Comparison of ENCODE assay signal across 9 cellular contexts in genomic region chr1:115977481-115978258, GRCh38. TPM values are rescaled to one million over a fixed set of nuclear protein-coding genes. Genes with fewer than 3 reads are reported as not detected.
DNase-seq lines count a peak whose midpoint lies in the region; ATAC-seq, FAIRE-seq and TF ChIP-seq lines count a peak whose summit lies in the region.
"Had no signal": no experiment of that assay in that cellular context is flagged by ENCODE, and none has a peak within 500 bp of the region (broad histone marks: within the 10 kb centered on the region; RNA-seq: fewer than 3 reads in every experiment).

No MANE protein-coding gene starts in this region.

- intact Hi-C loops in ascending aorta (cut with DNase I) (loop anchor here (5.0 to 10.0 kb wide), 2 partner anchors 843 to 1145 kb away; partner anchors contain the start of gene TRIM45), kidney (cut with DNase I) (no loop called here)

- POLR2A ChIA-PET in AG04449 (lab: Yijun Ruan, JAX): no interaction called here

- TF ChIP-seq CTCF in AG04449 (IDR thresholded peaks at IDR 0.05; ENCODE audit: insufficient read depth, low read length, missing control alignments): no peak
- no peak for TF ChIP-seq CTCF in ascending aorta (IDR thresholded peaks at IDR 0.05)
- no peak for TF ChIP-seq CTCF in kidney (IDR thresholded peaks at IDR 0.05; ENCODE audit: borderline replicate concordance, extremely low read depth, insufficient read depth)
- TF ChIP-seq CTCF in thoracic aorta (IDR thresholded peaks at IDR 0.05): no peak

- FAIRE-seq in kidney (lab: Jason Lieb, UNC): no peak
- FAIRE-seq: GM18507 had no signal

- H3K36me3 ChIP-seq in ascending aorta (no peaks in the 10 kb centered on the region), kidney (ENCODE audit: control insufficient read depth in 1 of 2, insufficient read depth in 2 of 2, low read length in 2 of 2) (no peaks in the 10 kb centered on the region), thoracic aorta (no peaks in the 10 kb centered on the region)

- CTCF ChIA-PET in AG04449 (lab: Yijun Ruan, JAX): interaction anchor here (1.0 to 1.2 kb wide), 2 partner anchors 14 to 169 kb away, joined by 3 to 4 read pairs; no protein-coding TSS in a partner anchor

- H3K4me1 ChIP-seq in ascending aorta (no peaks in the 10 kb centered on the region), kidney (ENCODE audit: control insufficient read depth in 1 of 2, insufficient read depth in 1 of 2, low read depth in 1 of 2, low read length in 2 of 2) (peaks cover 0 to 3% of the 10 kb centered on the region in 2 donors), thoracic aorta (ENCODE audit: control insufficient read depth in 1 of 2, low read depth in 2 of 2) (peaks cover 9 to 18% of the 10 kb centered on the region in 2 donors)

- H3K27me3 ChIP-seq in ascending aorta (no peaks in the 10 kb centered on the region), thoracic aorta (replicated peaks; ENCODE audit: insufficient read depth) (no peaks in the 10 kb centered on the region)

- DNase-seq in AG04449 (ENCODE audit: low read depth, low spot score): peak; percentile 5
- DNase-seq in HS-5 (ENCODE audit: low read depth): peak; percentile 80
- no peak for DNase-seq in ascending aorta (ENCODE audit: low spot score in 2 of 2)
- no peak for DNase-seq in kidney
- no peak for DNase-seq in thoracic aorta (ENCODE audit: low spot score)
- DNase-seq in stimulated activated CD4-positive, alpha-beta T cell treated with anti-CD3 and anti-CD28 coated beads, Interleukin-4, amount 100 ng/mL, for 1 hour: no peak
- DNase-seq in activated gamma-delta T cell (lab: John Stamatoyannopoulos, UW): no peak
- no peak for DNase-seq in NCI-H446 (lab: John Stamatoyannopoulos, UW)

- peak overlapping the region; percentile 74 to 79 for H3K27ac ChIP-seq in ascending aorta
- H3K27ac ChIP-seq in kidney (ENCODE audit: low read depth in 2 of 2, low read length in 2 of 2): peak overlapping the region; percentile 71 to 80
- H3K27ac ChIP-seq in thoracic aorta: peak overlapping the region; percentile 68 to 75

- no peak overlapping the region for H3K4me3 ChIP-seq in AG04449 (ENCODE audit: low read depth, low read length)
- H3K4me3 ChIP-seq in ascending aorta: peak overlapping the region; percentile 83 to 94
- H3K4me3 ChIP-seq in kidney (ENCODE audit: low read length in 2 of 2): peak overlapping the region; percentile 61 to 76
- peak overlapping the region; percentile 80 for H3K4me3 ChIP-seq in thoracic aorta

- ATAC-seq in thoracic aorta (ENCODE audit: insufficient number of reproducible peaks, low FRiP score, low read depth): no peak

- H3K9me3 ChIP-seq in ascending aorta (no peaks in the 10 kb centered on the region), kidney (ENCODE audit: control insufficient read depth in 1 of 2, low read length in 2 of 2) (no peaks in the 10 kb centered on the region), thoracic aorta (no peaks in the 10 kb centered on the region)

- H3K9ac ChIP-seq in kidney (ENCODE audit: low read length in 2 of 2): no peak overlapping the region

RNA-seq across cellular contexts. Expression of gene SLC22A15, which starts 1.4 kb away (rescaled TPM):
- total RNA-seq in ascending aorta (5.6 TPM), kidney (9.8 TPM), thoracic aorta (10 to 100 TPM in 1 of 2 donors, 1 to 10 TPM in 1; 7.3 to 11.9 TPM)
- 3.5 TPM for polyA plus RNA-seq in kidney (ENCODE audit: insufficient read depth, low read depth, low replicate concordance)

Comparison
In these comparisons a context has a peak if more than half of its experiments do, and no peak if none do; other contexts are left out.
1. DNase-seq: peak in AG04449 (single experiment) and HS-5 (single experiment); none in ascending aorta (0 of 2), kidney (single experiment), thoracic aorta (single experiment), stimulated activated CD4-positive, alpha-beta T cell treated with anti-CD3 and anti-CD28 coated beads, Interleukin-4, amount 100 ng/mL, for 1 hour (single experiment), activated gamma-delta T cell (single experiment) and NCI-H446 (0 of 2).
2. Peak in every context shown above with its lines, with median percentiles within 50 percentile points of each other: H3K27ac ChIP-seq.